Comparison of ENCODE assay signal across 8 cellular contexts in the genomic region with DNA sequence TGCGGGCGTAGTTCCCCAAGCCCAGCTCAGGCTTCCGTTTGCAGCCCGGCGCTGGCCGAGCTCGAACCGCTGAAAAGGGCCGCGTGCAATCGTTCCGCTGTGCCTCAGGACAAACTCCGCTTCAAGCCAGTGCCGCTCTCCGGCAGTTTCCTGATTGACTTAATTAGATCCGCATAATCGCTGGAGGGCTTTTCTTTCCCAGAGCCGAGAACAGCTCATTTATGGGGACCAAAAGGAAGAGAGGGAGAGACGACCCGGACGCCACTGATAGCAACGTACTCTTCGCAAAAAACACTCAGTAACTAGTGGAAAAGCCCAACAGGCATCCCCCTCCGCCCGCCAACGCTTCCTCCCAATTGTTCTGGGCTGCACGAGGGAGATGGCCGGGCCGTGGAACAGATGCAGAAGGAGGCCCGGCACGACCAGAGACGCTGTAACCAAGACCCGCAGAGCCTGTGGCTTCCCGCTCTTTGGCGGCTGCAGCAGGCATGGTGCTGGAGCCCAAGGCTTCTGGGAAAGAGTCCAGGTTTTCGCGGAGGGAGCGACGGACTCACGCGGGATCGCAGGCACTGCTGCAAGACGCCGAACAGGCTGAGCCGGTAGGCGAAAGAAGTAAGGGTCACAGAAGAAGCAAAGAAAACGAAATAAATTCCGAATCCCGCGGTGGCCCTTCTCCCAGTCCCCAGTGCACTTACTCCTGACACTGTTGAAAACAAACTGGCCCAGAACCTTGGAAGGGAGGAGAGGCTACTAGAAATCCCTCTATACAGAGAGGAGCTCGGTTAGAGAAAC. TPM values are rescaled to one million over a fixed set of nuclear protein-coding genes. Genes with fewer than 3 reads are reported as not detected.
DNase-seq lines count a peak whose midpoint lies in the region; ATAC-seq and TF ChIP-seq lines count a peak whose summit lies in the region.

No MANE protein-coding gene starts in this region.

- peak overlapping the region; percentile 23 for H3K4me3 Mint-ChIP-seq in stimulated activated naive CD8-positive, alpha-beta T cell treated with anti-CD3 and anti-CD28 coated beads, Interleukin-15, Interleukin-2, amounts not matched to agents 100 ng/mL and 50 ng/mL, for 24 hours
- H3K4me3 Mint-ChIP-seq in dendritic cell treated with granulocyte-macrophage colony-stimulating factor and Interleukin-4, amounts not matched to agents 40 ng/mL and 50 ng/mL, for 4 days = peak overlapping the region; percentile 64

- H3K36me3 ChIP-seq in mucosa of descending colon (ENCODE audit: low read depth) = no peaks in the 10 kb centered on the region
- H3K36me3 ChIP-seq in aorta (ENCODE audit: control insufficient read depth in 1 of 2, insufficient read depth in 2 of 2, low read length in 1 of 2) = no peaks in the 10 kb centered on the region

- no peak overlapping the region for H3K27ac ChIP-seq in aorta (ENCODE audit: low read depth in 1 of 2, low read length in 2 of 2)

- no peaks in the 10 kb centered on the region for H3K9me3 ChIP-seq in mucosa of descending colon
- no peaks in the 10 kb centered on the region for H3K9me3 ChIP-seq in aorta (ENCODE audit: control insufficient read depth, low read length)

- peaks cover 39% of the 10 kb centered on the region for H3K27me3 Mint-ChIP-seq in stimulated activated naive CD8-positive, alpha-beta T cell treated with anti-CD3 and anti-CD28 coated beads, Interleukin-15, Interleukin-2, amounts not matched to agents 100 ng/mL and 50 ng/mL, for 24 hours
- peaks cover 51% of the 10 kb centered on the region for H3K27me3 Mint-ChIP-seq in dendritic cell treated with granulocyte-macrophage colony-stimulating factor and Interleukin-4, amounts not matched to agents 40 ng/mL and 50 ng/mL, for 4 days

- H3K9me3 Mint-ChIP-seq in stimulated activated naive CD8-positive, alpha-beta T cell treated with anti-CD3 and anti-CD28 coated beads, Interleukin-15, Interleukin-2, amounts not matched to agents 100 ng/mL and 50 ng/mL, for 24 hours = no peaks in the 10 kb centered on the region
- H3K9me3 Mint-ChIP-seq in dendritic cell treated with granulocyte-macrophage colony-stimulating factor and Interleukin-4, amounts not matched to agents 40 ng/mL and 50 ng/mL, for 4 days = no peaks in the 10 kb centered on the region

- H3K27me3 ChIP-seq in aorta (ENCODE audit: control insufficient read depth in 1 of 2, insufficient read depth in 2 of 2, low read length in 1 of 2) = no peaks in the 10 kb centered on the region

- TF ChIP-seq CTCF in mucosa of descending colon (IDR thresholded peaks at IDR 0.05) = no peak

- H3K36me3 Mint-ChIP-seq in stimulated activated naive CD8-positive, alpha-beta T cell treated with anti-CD3 and anti-CD28 coated beads, Interleukin-15, Interleukin-2, amounts not matched to agents 100 ng/mL and 50 ng/mL, for 24 hours (ENCODE audit: low read depth) = no peaks in the 10 kb centered on the region
- H3K36me3 Mint-ChIP-seq in dendritic cell treated with granulocyte-macrophage colony-stimulating factor and Interleukin-4, amounts not matched to agents 40 ng/mL and 50 ng/mL, for 4 days (ENCODE audit: low read depth) = peaks cover 50% of the 10 kb centered on the region

- no peak for DNase-seq in stimulated activated naive CD8-positive, alpha-beta T cell treated with anti-CD3 and anti-CD28 coated beads, Interleukin-15, Interleukin-2, amounts not matched to agents 100 U/mL and 50 U/mL, for 24 hours
- peak in 2 of 3 donors; percentile 57 to 67 for DNase-seq in mucosa of descending colon
- DNase-seq in aorta = peak; percentile 79 to 86
- DNase-seq in occipital lobe (lab: John Stamatoyannopoulos, UW) = no peak
- DNase-seq in RPMI8226 = no peak

- 35 to 39% methylated on average over 51 of the region's 51 CpGs for WGBS in aorta, 2 donors

- no peak overlapping the region for H3K4me3 ChIP-seq in mucosa of descending colon
- no peak overlapping the region for H3K4me3 ChIP-seq in aorta (ENCODE audit: low read length in 2 of 2)

- H3K4me1 ChIP-seq in mucosa of descending colon (ENCODE audit: low read depth) (peaks cover 12% of the 10 kb centered on the region), aorta (ENCODE audit: control insufficient read depth in 1 of 2, insufficient read depth in 2 of 2, low read length in 2 of 2) (no peaks in the 10 kb centered on the region)

- no peak for ATAC-seq in stimulated activated naive CD8-positive, alpha-beta T cell treated with anti-CD3 and anti-CD28 coated beads, Interleukin-15, Interleukin-2, amounts not matched to agents 100 U/mL and 50 U/mL, for 24 hours
- ATAC-seq in mucosa of descending colon (no peak), aorta (ENCODE audit: low FRiP score) (no peak), GM21367 (IDR thresholded peaks at IDR 0.05; ENCODE audit: unreplicated experiment) (no peak)

- peaks cover 47% of the 10 kb centered on the region for H3K4me1 Mint-ChIP-seq in stimulated activated naive CD8-positive, alpha-beta T cell treated with anti-CD3 and anti-CD28 coated beads, Interleukin-15, Interleukin-2, amounts not matched to agents 100 ng/mL and 50 ng/mL, for 24 hours (ENCODE audit: low read depth)
- peaks cover 60% of the 10 kb centered on the region for H3K4me1 Mint-ChIP-seq in dendritic cell treated with granulocyte-macrophage colony-stimulating factor and Interleukin-4, amounts not matched to agents 40 ng/mL and 50 ng/mL, for 4 days (ENCODE audit: low read depth)

- intact Hi-C loops in dendritic cell treated with granulocyte-macrophage colony-stimulating factor and Interleukin-4, amounts not matched to agents 40 ng/mL and 50 ng/mL, for 4 days (cut with micrococcal nuclease) = loop anchor here (10.0 kb wide), 1 partner anchor 99 kb away; a partner anchor contains a TSS
- intact Hi-C loops in mucosa of descending colon (cut with DNase I, micrococcal nuclease) (loop anchor here (2.0 to 5.0 kb wide), 2 partner anchors 273 to 293 kb away; no protein-coding TSS in a partner anchor), aorta (cut with DNase I) (loop anchor here (5.0 kb wide), 2 partner anchors 73 to 293 kb away; no protein-coding TSS in a partner anchor)

- H3K27ac Mint-ChIP-seq in stimulated activated naive CD8-positive, alpha-beta T cell treated with anti-CD3 and anti-CD28 coated beads, Interleukin-15, Interleukin-2, amounts not matched to agents 100 ng/mL and 50 ng/mL, for 24 hours = no peak overlapping the region
- peak overlapping the region; percentile 87 for H3K27ac Mint-ChIP-seq in dendritic cell treated with granulocyte-macrophage colony-stimulating factor and Interleukin-4, amounts not matched to agents 40 ng/mL and 50 ng/mL, for 4 days

RNA-seq across cellular contexts. Expression of a gene that starts 3.6 kb away (rescaled TPM):
- total RNA-seq in mucosa of descending colon (10 to 100 TPM in 2 of 3 donors, 1 to 10 TPM in 1; 7.7 to 24.8 (median 17.1) TPM), aorta (1 to 10 TPM; 1.6 to 2.7 TPM), occipital lobe (0.31 TPM)
- 1 to 10 TPM in 1 of 2 donors, under 1 TPM in 1; 0.38 to 4.2 TPM for polyA plus RNA-seq in aorta

RNA-seq across cellular contexts. Expression of a gene that starts 18.2 kb away (rescaled TPM):
- under 1 TPM in 2 of 3 donors, not detected in 1; 0.23 to 0.39 TPM for total RNA-seq in mucosa of descending colon
- not detected for total RNA-seq in aorta
- polyA plus RNA-seq in aorta = not detected
- total RNA-seq in occipital lobe = not detected

Comparison
In these comparisons a context has a peak if more than half of its experiments do, and no peak if none do; other contexts are left out.
1. DNase-seq: peak in mucosa of descending colon (2 of 3) and aorta (2 of 2); none in stimulated activated naive CD8-positive, alpha-beta T cell treated with anti-CD3 and anti-CD28 coated beads, Interleukin-15, Interleukin-2, amounts not matched to agents 100 U/mL and 50 U/mL, for 24 hours (single experiment), occipital lobe (single experiment) and RPMI8226 (single experiment).